ENCODE assay signal across 23 cellular contexts in the genomic region with DNA sequence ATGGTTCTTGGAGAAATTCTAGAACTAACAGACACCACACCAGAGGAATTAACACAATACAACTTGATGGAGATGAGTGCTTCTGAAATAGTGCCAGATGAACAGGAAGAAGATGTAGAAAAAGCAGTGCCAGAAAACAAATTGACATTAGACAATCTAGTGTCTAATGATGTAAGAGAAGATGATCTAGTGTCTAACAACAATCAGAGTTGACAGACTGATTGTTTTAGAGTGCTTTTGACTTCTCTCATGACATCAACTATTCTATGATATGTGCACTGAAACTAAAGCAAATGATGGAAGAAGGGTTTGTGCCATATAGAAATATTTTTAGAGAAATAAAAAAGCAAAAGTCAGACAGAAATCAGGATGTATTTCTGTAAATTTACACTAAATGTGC.
"Had no signal": no experiment of that assay in that cellular context is flagged by ENCODE, and none has a peak within 500 bp of the region (broad histone marks: within the 10 kb centered on the region; RNA-seq: fewer than 3 reads in every experiment).

No MANE protein-coding gene starts in this region.

- H3K36me3 ChIP-seq: colonic mucosa, esophagus muscularis mucosa, esophagus squamous epithelium, gastrocnemius medialis, gastroesophageal sphincter, heart left ventricle, heart right ventricle had no signal

- H3K27me3 ChIP-seq: colonic mucosa, dorsolateral prefrontal cortex, esophagus muscularis mucosa, esophagus squamous epithelium, foreskin keratinocyte, gastrocnemius medialis, gastroesophageal sphincter, heart left ventricle, heart right ventricle had no signal

- DNase-seq: colonic mucosa; cortex of kidney; dermis blood vessel endothelial cell; dorsolateral prefrontal cortex; effector CD4-positive, alpha-beta T cell; effector CD8-positive, alpha-beta T cell; effector memory CD4-positive, alpha-beta T cell; effector memory CD8-positive, alpha-beta T cell; endodermal cell; erythroblast; esophagus squamous epithelium; foreskin fibroblast; foreskin keratinocyte; foreskin melanocyte; gastrocnemius medialis; glutamatergic neuron; head of caudate nucleus; heart left ventricle; heart right ventricle had no signal

- H3K27ac ChIP-seq: colonic mucosa, coronary artery, dorsolateral prefrontal cortex, epithelial cell of prostate, esophagus muscularis mucosa, esophagus squamous epithelium, foreskin keratinocyte, gastrocnemius medialis, gastroesophageal sphincter, heart left ventricle, heart right ventricle had no signal

- H3K4me3 ChIP-seq: colonic mucosa, coronary artery, dorsolateral prefrontal cortex, esophagus muscularis mucosa, esophagus squamous epithelium, gastrocnemius medialis, gastroesophageal sphincter, heart left ventricle, heart right ventricle had no signal

- H3K9me3 ChIP-seq: colonic mucosa, esophagus squamous epithelium, gastrocnemius medialis had no signal
